In genomic region chr12:111733340-111733739, GRCh38 we compare ENCODE assay signal across 18 cellular contexts. TPM values are rescaled to one million over a fixed set of nuclear protein-coding genes. Genes with fewer than 3 reads are reported as not detected.
"Had no signal": no experiment of that assay in that cellular context is flagged by ENCODE, and none has a peak within 500 bp of the region (broad histone marks: within the 10 kb centered on the region; RNA-seq: fewer than 3 reads in every experiment).

No MANE protein-coding gene starts in this region.

- DNase-seq: KBM-7, NCI-H1092, NCI-H1105 treated with DMSO at 0.1 percent for 48 hours, NCI-H1417 treated with DMSO at 0.1 percent for 48 hours, NCI-H187, NCI-H2029, NCI-H2081 treated with DMSO at 0.1 percent for 48 hours, NCI-H2171, NCI-H226, NCI-H446, NCI-H510A, NCI-H524 treated with DMSO at 0.1 percent for 48 hours, NCI-H69, NCI-H774, SHP77, SK-N-SH had no signal

- H3K9me3 ChIP-seq: SK-N-SH had no signal

- H3K27ac ChIP-seq: RWPE1 had no signal

- H3K4me2 ChIP-seq: SK-N-SH had no signal

- H3K9ac ChIP-seq: SK-N-SH had no signal

RNA-seq across cellular contexts. Expression of gene ALDH2, which starts 33.4 kb away (rescaled TPM):
- total RNA-seq: MCF 10A had no signal
